Comparison of ENCODE assay signal across 19 cellular contexts in the genomic region with DNA sequence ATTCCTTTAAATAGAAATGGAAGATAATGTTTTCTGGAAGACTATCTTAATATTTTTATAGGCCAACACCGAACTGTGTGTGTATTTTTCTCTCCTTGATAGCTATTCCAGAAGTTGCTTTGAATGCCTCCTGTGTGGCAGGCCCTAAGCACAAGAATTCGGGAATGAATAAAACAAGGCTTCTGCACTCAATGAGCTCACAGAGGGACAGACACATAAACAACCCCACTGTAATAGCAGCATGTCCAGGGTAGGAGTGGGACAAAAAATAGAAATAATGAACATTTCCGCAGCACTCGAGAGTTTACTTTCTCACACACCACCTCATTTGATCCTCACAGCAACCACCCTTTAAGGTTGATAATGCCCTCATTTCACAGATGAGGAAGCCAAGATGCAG. TPM values are rescaled to one million over a fixed set of nuclear protein-coding genes. Genes with fewer than 3 reads are reported as not detected.
A peak's percentile ranks its signal among the peaks of the same experiment; 100 is the strongest.
DNase-seq lines count a peak whose midpoint lies in the region; ATAC-seq, FAIRE-seq and TF ChIP-seq lines count a peak whose summit lies in the region.
"Had no signal": no experiment of that assay in that cellular context is flagged by ENCODE, and none has a peak within 500 bp of the region (broad histone marks: within the 10 kb centered on the region; RNA-seq: fewer than 3 reads in every experiment).

No MANE protein-coding gene starts in this region.

- H3K79me2 ChIP-seq in neural progenitor cell (ENCODE audit: low read depth) = peaks cover 19% of the 10 kb centered on the region

- H3K9ac ChIP-seq in neural progenitor cell = no peak overlapping the region

- H3K27me3 ChIP-seq in adrenal gland (no peaks in the 10 kb centered on the region), ectodermal cell (ENCODE audit: control insufficient read depth, insufficient read depth, low read length, poor library complexity, severe bottlenecking) (no peaks in the 10 kb centered on the region), neural progenitor cell (no peaks in the 10 kb centered on the region)
- H3K27me3 ChIP-seq: BE2C had no signal

- H3K9me3 Mint-ChIP-seq in neural progenitor cell = peaks cover 8% of the 10 kb centered on the region
- H3K9me3 Mint-ChIP-seq in stimulated activated effector memory CD8-positive, alpha-beta T cell treated with anti-CD3 and anti-CD28 coated beads, Interleukin-12 subunit alpha, Interleukin-12 subunit beta, amount 100 ng/mL, for 72 hours = no peaks in the 10 kb centered on the region
- H3K9me3 Mint-ChIP-seq: CD4-positive, alpha-beta memory T cell; HFFc6 had no signal

- H3K9me3 ChIP-seq in adrenal gland (replicated peaks in 1 of 3) (no peaks in the 10 kb centered on the region), ectodermal cell (ENCODE audit: control insufficient read depth, low read length) (no peaks in the 10 kb centered on the region), mesodermal cell (ENCODE audit: control insufficient read depth, low read length) (no peaks in the 10 kb centered on the region), neural progenitor cell (ENCODE audit: low read depth) (no peaks in the 10 kb centered on the region)
- H3K9me3 ChIP-seq: BE2C had no signal

- peaks cover 77% of the 10 kb centered on the region for H3K4me1 Mint-ChIP-seq in neural progenitor cell
- H3K4me1 Mint-ChIP-seq in stimulated activated effector memory CD8-positive, alpha-beta T cell treated with anti-CD3 and anti-CD28 coated beads, Interleukin-12 subunit alpha, Interleukin-12 subunit beta, amount 100 ng/mL, for 72 hours = no peaks in the 10 kb centered on the region
- H3K4me1 Mint-ChIP-seq: CD4-positive, alpha-beta memory T cell had no signal

- WGBS in adrenal gland, 4 donors = 67 to 70% (median 68%) methylated on average over 4 of the region's 4 CpGs
- 86 to 87% methylated on average over 4 of the region's 4 CpGs for WGBS in ectodermal cell, 2 experiments
- no CpG with 5 or more reads among the region's 4 CpGs for WGBS in mesodermal cell (ENCODE audit: insufficient coverage in 2 of 2), 2 experiments

- H3K36me3 Mint-ChIP-seq in neural progenitor cell = peaks cover 26% of the 10 kb centered on the region
- H3K36me3 Mint-ChIP-seq in stimulated activated effector memory CD8-positive, alpha-beta T cell treated with anti-CD3 and anti-CD28 coated beads, Interleukin-12 subunit alpha, Interleukin-12 subunit beta, amount 100 ng/mL, for 72 hours = no peaks in the 10 kb centered on the region

- H3K36me3 ChIP-seq in adrenal gland (replicated peaks in 1 of 2) (no peaks in the 10 kb centered on the region), ectodermal cell (ENCODE audit: control insufficient read depth, insufficient read depth, low read length) (no peaks in the 10 kb centered on the region), mesodermal cell (ENCODE audit: control insufficient read depth, insufficient read depth, low read length) (no peaks in the 10 kb centered on the region), neural progenitor cell (no peaks in the 10 kb centered on the region)
- H3K36me3 ChIP-seq: BE2C had no signal

- peak overlapping the region in 3 of 5 donors; percentile 30 to 80 (median 74) for H3K27ac ChIP-seq in adrenal gland
- H3K27ac ChIP-seq in ectodermal cell (ENCODE audit: insufficient read depth, low read depth, low read length, poor library complexity, severe bottlenecking) = peak overlapping the region; percentile 45
- peak overlapping the region; percentile 10 for H3K27ac ChIP-seq in mesodermal cell (ENCODE audit: low read depth, low read length, severe bottlenecking)
- no peak overlapping the region for H3K27ac ChIP-seq in neural progenitor cell
- H3K27ac ChIP-seq: C4-2B, HL-60 had no signal

- no peak for ATAC-seq in stimulated activated effector memory CD8-positive, alpha-beta T cell treated with anti-CD3 and anti-CD28 coated beads, Interleukin-12 subunit alpha, Interleukin-12 subunit beta, amount 100 ng/mL, for 72 hours
- ATAC-seq in GM21367 (IDR thresholded peaks at IDR 0.05; ENCODE audit: unreplicated experiment) = no peak
- ATAC-seq: GM12878 had no signal

- H3K27me3 Mint-ChIP-seq in neural progenitor cell (ENCODE audit: insufficient read depth, low read depth) = peaks cover under 1% of the 10 kb centered on the region

- DNase-seq in adrenal gland = no peak
- DNase-seq in neural progenitor cell (ENCODE audit: low spot score) = no peak
- no peak for DNase-seq in H54 (ENCODE audit: insufficient read length, low spot score)
- no peak for DNase-seq in stimulated activated effector memory CD8-positive, alpha-beta T cell treated with anti-CD3 and anti-CD28 coated beads, Interleukin-12 subunit alpha, Interleukin-12 subunit beta, amount 100 ng/mL, for 72 hours (ENCODE audit: low spot score in 2 of 2)
- DNase-seq in stimulated activated naive CD4-positive, alpha-beta T cell (lab: John Stamatoyannopoulos, UW) = no peak
- DNase-seq: BE2C; CD4-positive, alpha-beta memory T cell; DMS79; HCEC 1CT; HFFc6 had no signal

- peaks cover 22% of the 10 kb centered on the region for H3F3A ChIP-seq in neural progenitor cell (ENCODE audit: low read depth)

- peaks cover 43% of the 10 kb centered on the region for H4K20me1 ChIP-seq in neural progenitor cell (ENCODE audit: low read depth)

- H3K4me2 ChIP-seq in neural progenitor cell = peak overlapping the region; percentile 65

- TF ChIP-seq POLR2A in adrenal gland (IDR thresholded peaks at IDR 0.05) (no peak), H54 (IDR thresholded peaks at IDR 0.05; ENCODE audit: low read depth, low read length) (no peak)

- no peak overlapping the region for H2AFZ ChIP-seq in neural progenitor cell (replicated peaks)

- peak overlapping the region; percentile 95 for H3K27ac Mint-ChIP-seq in neural progenitor cell
- no peak overlapping the region for H3K27ac Mint-ChIP-seq in stimulated activated effector memory CD8-positive, alpha-beta T cell treated with anti-CD3 and anti-CD28 coated beads, Interleukin-12 subunit alpha, Interleukin-12 subunit beta, amount 100 ng/mL, for 72 hours
- H3K27ac Mint-ChIP-seq: CD4-positive, alpha-beta memory T cell; HFFc6 had no signal

- peaks cover 26 to 42% of the 10 kb centered on the region in 2 donors for H3K4me1 ChIP-seq in adrenal gland (replicated peaks in 1 of 2)
- H3K4me1 ChIP-seq in ectodermal cell (ENCODE audit: control insufficient read depth, insufficient read depth, low read length) = peaks cover 23% of the 10 kb centered on the region
- H3K4me1 ChIP-seq in mesodermal cell (ENCODE audit: control insufficient read depth, insufficient read depth, low read length, poor library complexity, severe bottlenecking) = no peaks in the 10 kb centered on the region
- peaks cover 34% of the 10 kb centered on the region for H3K4me1 ChIP-seq in neural progenitor cell
- H3K4me1 ChIP-seq: BE2C had no signal

- intact Hi-C loops in adrenal gland (cut with DNase I) = no loop called here

- no peak overlapping the region for H3K4me3 ChIP-seq in adrenal gland
- H3K4me3 ChIP-seq in ectodermal cell (ENCODE audit: insufficient read depth, low read depth, low read length) = no peak overlapping the region
- no peak overlapping the region for H3K4me3 ChIP-seq in mesodermal cell (ENCODE audit: extremely low read depth, insufficient read depth, low read length, poor library complexity, severe bottlenecking)
- no peak overlapping the region for H3K4me3 ChIP-seq in neural progenitor cell
- H3K4me3 ChIP-seq: GM12878 had no signal

- no peak for FAIRE-seq in H54 (lab: Jason Lieb, UNC)
- FAIRE-seq: A204.1, GM12878, GM18507, H1 had no signal

- no peak for TF ChIP-seq CTCF in adrenal gland (IDR thresholded peaks at IDR 0.05)
- no peak for TF ChIP-seq CTCF in neural progenitor cell (IDR thresholded peaks at IDR 0.05)

- peak overlapping the region; percentile 57 for H3K4me3 Mint-ChIP-seq in neural progenitor cell
- no peak overlapping the region for H3K4me3 Mint-ChIP-seq in stimulated activated effector memory CD8-positive, alpha-beta T cell treated with anti-CD3 and anti-CD28 coated beads, Interleukin-12 subunit alpha, Interleukin-12 subunit beta, amount 100 ng/mL, for 72 hours
- H3K4me3 Mint-ChIP-seq: CD4-positive, alpha-beta memory T cell; HFFc6 had no signal

RNA-seq across cellular contexts. Expression of a gene that starts 18.0 kb away (rescaled TPM):
- total RNA-seq in adrenal gland (10 to 100 TPM; 13.6 to 35.0 (median 23.8) TPM), neural progenitor cell (ENCODE audit: low replicate concordance) (35.7 and 59.3 TPM in 2 replicates)
- polyA plus RNA-seq in adrenal gland = 1 to 10 TPM; 3.3 to 8.8 (median 8.1) TPM
- polyA plus RNA-seq in ectodermal cell (2013, experiment 1 of 4) = 32.9 TPM
- 30.2 TPM for polyA plus RNA-seq in ectodermal cell (2013, experiment 2 of 4)
- 26.0 TPM for polyA plus RNA-seq in ectodermal cell (2013, experiment 3 of 4)
- 34.2 TPM for polyA plus RNA-seq in ectodermal cell (2013, experiment 4 of 4)
- polyA plus RNA-seq in mesodermal cell (2013, experiment 1 of 2) = 10.9 TPM
- polyA plus RNA-seq in mesodermal cell (2013, experiment 2 of 2) = 8.9 TPM
